In genomic region chr1:44775930-44776748, GRCh38 we compare ENCODE assay signal across 8 cellular contexts. TPM values are rescaled to one million over a fixed set of nuclear protein-coding genes. Genes with fewer than 3 reads are reported as not detected.
DNase-seq lines count a peak whose midpoint lies in the region; ATAC-seq and TF ChIP-seq lines count a peak whose summit lies in the region.

No MANE protein-coding gene starts in this region.

- H3K9ac ChIP-seq in colonic mucosa (ENCODE audit: low read depth in 2 of 2, low read length in 2 of 2): peak overlapping the region; percentile 92 to 95

- H3K4me1 ChIP-seq in colonic mucosa (peaks cover 6% of the 10 kb centered on the region), mesodermal cell (ENCODE audit: control insufficient read depth, insufficient read depth, low read length, poor library complexity, severe bottlenecking) (peaks cover 14% of the 10 kb centered on the region), tibial artery (peaks cover 0 to 27% (median 15%) of the 10 kb centered on the region in 4 donors)

- intact Hi-C loops in colonic mucosa (cut with DNase I): no loop called here
- intact Hi-C loops in tibial artery (cut with DNase I; ENCODE audit: low total_unique reads): loop anchor here (5.0 kb wide), 1 partner anchor 44 kb away; the partner anchor contains the start of gene RNU5D-1

- ATAC-seq in HG02840 (IDR thresholded peaks at IDR 0.05; ENCODE audit: low FRiP score, unreplicated experiment) (peak; percentile 9), HG03025 (IDR thresholded peaks at IDR 0.05; ENCODE audit: low FRiP score, unreplicated experiment) (no peak)

- H3K27me3 Mint-ChIP-seq in T-helper 1 cell treated with Interleukin-12 subunit alpha and Interleukin-12 subunit beta and Interleukin-4 antibody, amounts not matched to agents 30 μg/mL and 1 μg/mL, for 36 hours (ENCODE audit: low read depth): no peaks in the 10 kb centered on the region

- TF ChIP-seq CTCF in GM12875 (IDR thresholded peaks at IDR 0.05; ENCODE audit: borderline replicate concordance, insufficient read depth, low read depth, low read length) (no peak), colonic mucosa (IDR thresholded peaks at IDR 0.05) (no peak), tibial artery (IDR thresholded peaks at IDR 0.05) (no peak)

- peaks cover 19% of the 10 kb centered on the region for H3K36me3 ChIP-seq in colonic mucosa
- H3K36me3 ChIP-seq in mesodermal cell (ENCODE audit: control insufficient read depth, insufficient read depth, low read length): peaks cover 52% of the 10 kb centered on the region
- H3K36me3 ChIP-seq in tibial artery: peaks cover 16 to 50% (median 44%) of the 10 kb centered on the region in 3 donors

- H3K9me3 Mint-ChIP-seq in T-helper 1 cell treated with Interleukin-12 subunit alpha and Interleukin-12 subunit beta and Interleukin-4 antibody, amounts not matched to agents 30 μg/mL and 1 μg/mL, for 36 hours: no peaks in the 10 kb centered on the region

- H3K4me3 ChIP-seq in GM12875 (ENCODE audit: low read depth, low read length) (peak overlapping the region; percentile 98), colonic mucosa (peak overlapping the region; percentile 70), mesodermal cell (ENCODE audit: extremely low read depth, insufficient read depth, low read length, poor library complexity, severe bottlenecking) (peak overlapping the region; percentile 94), tibial artery (peak overlapping the region; percentile 82 to 88)

- H3K27ac ChIP-seq in colonic mucosa (peak overlapping the region; percentile 81), mesodermal cell (ENCODE audit: low read depth, low read length, severe bottlenecking) (peak overlapping the region; percentile 97), tibial artery (peak overlapping the region; percentile 96 to 97)

- H3K9me3 ChIP-seq in colonic mucosa (no peaks in the 10 kb centered on the region), mesodermal cell (ENCODE audit: control insufficient read depth, low read length) (no peaks in the 10 kb centered on the region), tibial artery (no peaks in the 10 kb centered on the region)

- H3K27ac Mint-ChIP-seq in T-helper 1 cell treated with Interleukin-12 subunit alpha and Interleukin-12 subunit beta and Interleukin-4 antibody, amounts not matched to agents 30 μg/mL and 1 μg/mL, for 36 hours: peak overlapping the region; percentile 89

- peaks cover 44% of the 10 kb centered on the region for H3K36me3 Mint-ChIP-seq in T-helper 1 cell treated with Interleukin-12 subunit alpha and Interleukin-12 subunit beta and Interleukin-4 antibody, amounts not matched to agents 30 μg/mL and 1 μg/mL, for 36 hours (ENCODE audit: low read depth)

- H3K4me3 Mint-ChIP-seq in T-helper 1 cell treated with Interleukin-12 subunit alpha and Interleukin-12 subunit beta and Interleukin-4 antibody, amounts not matched to agents 30 μg/mL and 1 μg/mL, for 36 hours: peak overlapping the region; percentile 90

- WGBS in mesodermal cell (ENCODE audit: insufficient coverage in 2 of 2), 2 experiments: 3% methylated on average over 25 to 33 of the region's 38 CpGs

- DNase-seq in colonic mucosa: peak; percentile 38
- DNase-seq in tibial artery: peak in 1 of 2 donors; percentile 41
- DNase-seq in NCI-H2081 (lab: John Stamatoyannopoulos, UW): no peak

- no peaks in the 10 kb centered on the region for H3K27me3 ChIP-seq in colonic mucosa
- H3K27me3 ChIP-seq in tibial artery: no peaks in the 10 kb centered on the region

- peaks cover 31% of the 10 kb centered on the region for H3K4me1 Mint-ChIP-seq in T-helper 1 cell treated with Interleukin-12 subunit alpha and Interleukin-12 subunit beta and Interleukin-4 antibody, amounts not matched to agents 30 μg/mL and 1 μg/mL, for 36 hours (ENCODE audit: low read depth)

RNA-seq across cellular contexts. Expression of gene RPS8, which starts 0.8 kb away (rescaled TPM):
- 1,000 to 10,000 TPM; 1,574 to 1,589 TPM for total RNA-seq in colonic mucosa
- 2,510 TPM for polyA plus RNA-seq in mesodermal cell (2013, experiment 1 of 2)
- 2,640 TPM for polyA plus RNA-seq in mesodermal cell (2013, experiment 2 of 2)

RNA-seq across cellular contexts. Expression of gene BEST4, which starts 11.8 kb away (rescaled TPM):
- total RNA-seq in colonic mucosa: 10 to 100 TPM; 26.0 to 58.9 TPM
- polyA plus RNA-seq in mesodermal cell (2013, experiment 1 of 2): 0.26 TPM
- polyA plus RNA-seq in mesodermal cell (2013, experiment 2 of 2): 0.40 TPM

RNA-seq across cellular contexts. Expression of gene PLK3, which starts 24.0 kb away (rescaled TPM):
- 1 to 10 TPM; 7.7 to 8.8 TPM for total RNA-seq in colonic mucosa
- polyA plus RNA-seq in mesodermal cell (2013, experiment 1 of 2): 24.7 TPM
- 19.3 TPM for polyA plus RNA-seq in mesodermal cell (2013, experiment 2 of 2)

RNA-seq across cellular contexts. Expression of gene DYNLT4, which starts 31.0 kb away (rescaled TPM):
- total RNA-seq in colonic mucosa: under 1 TPM; 0.35 to 0.56 TPM
- polyA plus RNA-seq in mesodermal cell (2013, experiment 1 of 2): not detected
- polyA plus RNA-seq in mesodermal cell (2013, experiment 2 of 2): not detected

RNA-seq across cellular contexts. Expression of gene BTBD19, which starts 32.2 kb away (rescaled TPM):
- total RNA-seq in colonic mucosa: 1 to 10 TPM; 1.6 to 2.5 TPM
- 7.2 TPM for polyA plus RNA-seq in mesodermal cell (2013, experiment 1 of 2)
- 5.3 TPM for polyA plus RNA-seq in mesodermal cell (2013, experiment 2 of 2)
